In the genomic region with DNA sequence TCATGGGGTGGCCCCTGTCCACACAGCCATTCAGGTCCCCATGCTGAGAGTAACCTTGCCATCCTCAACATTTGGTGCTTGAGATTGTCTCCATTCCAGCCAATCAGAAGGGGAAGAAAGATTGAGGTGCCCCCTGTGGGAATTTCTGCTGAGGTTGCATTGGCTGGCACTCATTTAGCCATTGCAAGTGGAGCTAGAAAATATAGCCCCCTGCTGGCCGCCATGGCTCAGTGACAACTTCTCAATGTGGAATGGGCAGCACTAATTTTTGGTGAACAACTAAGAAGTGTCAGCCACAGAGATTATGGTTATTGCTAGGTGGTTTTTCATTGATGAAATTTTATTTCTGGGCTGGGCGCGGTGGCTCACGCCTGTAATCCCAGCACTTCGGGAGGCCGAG, we compare ENCODE assay signal across 8 cellular contexts. TPM values are rescaled to one million over a fixed set of nuclear protein-coding genes. Genes with fewer than 3 reads are reported as not detected.
DNase-seq lines count a peak whose midpoint lies in the region; ATAC-seq and TF ChIP-seq lines count a peak whose summit lies in the region.

No MANE protein-coding gene starts in this region.

- H3K9me3 ChIP-seq in DOHH2 (ENCODE audit: control insufficient read depth, insufficient read depth, low read length): no peaks in the 10 kb centered on the region

- H3K4me2 ChIP-seq in DOHH2 (ENCODE audit: low read length) (no peak overlapping the region), GM23338 (no peak overlapping the region)

- H3K4me3 ChIP-seq in DOHH2 (ENCODE audit: low read length) (no peak overlapping the region), GM23338 (no peak overlapping the region)

- H3K9me2 ChIP-seq in DOHH2 (replicated peaks; ENCODE audit: control insufficient read depth, low read length): no peaks in the 10 kb centered on the region
- no peaks in the 10 kb centered on the region for H3K9me2 ChIP-seq in GM23338 (ENCODE audit: insufficient read depth)

- no peak overlapping the region for H2AFZ ChIP-seq in GM23338

- peaks cover under 1% of the 10 kb centered on the region for H3K27me3 Mint-ChIP-seq in GM23338 (ENCODE audit: insufficient read depth, low read depth, poor library complexity)

- TF ChIP-seq CTCF in DOHH2 (IDR thresholded peaks at IDR 0.05; ENCODE audit: low read depth, low read length, poor library complexity, severe bottlenecking): peak; percentile 69
- TF ChIP-seq CTCF in GM23338 (conservative IDR thresholded peaks at IDR 0.05; ENCODE audit: low read depth in 2 of 2): peak; percentile 78 to 81

- intact Hi-C loops in left ventricle myocardium superior (cut with micrococcal nuclease): no loop called here

- H3K4me3 Mint-ChIP-seq in GM23338: no peak overlapping the region

- no peaks in the 10 kb centered on the region for H3K79me2 ChIP-seq in DOHH2 (ENCODE audit: control insufficient read depth, low read length)
- H3K79me2 ChIP-seq in GM23338 (replicated peaks; ENCODE audit: insufficient read depth): no peaks in the 10 kb centered on the region

- H3K27ac ChIP-seq in DOHH2 (ENCODE audit: low read depth, low read length) (no peak overlapping the region), GM23338 (ENCODE audit: low read depth) (no peak overlapping the region)

- ATAC-seq in GM23338 (peak; percentile 92), left ventricle myocardium superior (no peak), HG02610 (IDR thresholded peaks at IDR 0.05; ENCODE audit: unreplicated experiment) (no peak), HG02852 (IDR thresholded peaks at IDR 0.05; ENCODE audit: unreplicated experiment) (no peak)

- H3K9me3 Mint-ChIP-seq in GM23338: no peaks in the 10 kb centered on the region; the same call in 2 of the 3 replicates

- no peaks in the 10 kb centered on the region for H3K36me3 ChIP-seq in DOHH2 (ENCODE audit: control insufficient read depth, low read length)
- no peaks in the 10 kb centered on the region for H3K36me3 ChIP-seq in GM23338 (ENCODE audit: insufficient read depth)

- H3K27ac Mint-ChIP-seq in GM23338: no peak overlapping the region

- H3K27me3 ChIP-seq in DOHH2 (ENCODE audit: control insufficient read depth, low read length) (no peaks in the 10 kb centered on the region), GM23338 (ENCODE audit: insufficient read depth) (no peaks in the 10 kb centered on the region)

- no peaks in the 10 kb centered on the region for H3K36me3 Mint-ChIP-seq in GM23338 (ENCODE audit: low read depth)

- no peaks in the 10 kb centered on the region for H3F3A ChIP-seq in DOHH2 (ENCODE audit: control insufficient read depth, insufficient read depth)
- H3F3A ChIP-seq in GM23338 (replicated peaks; ENCODE audit: low read depth): no peaks in the 10 kb centered on the region

- DNase-seq in GM23338 (ENCODE audit: low spot score) (peak; percentile 84), NCI-H2171 treated with DMSO at 0.1 percent for 48 hours (lab: John Stamatoyannopoulos, UW) (peak; percentile 13), activated T-cell treated with anti-CD3 and anti-CD28 coated beads for 48 hours (ENCODE audit: low read depth) (peak; percentile 18), left ventricle myocardium superior (peak; percentile 34)
- peak; percentile 24 for DNase-seq in stimulated activated CD4-positive, alpha-beta T cell treated with anti-CD3 and anti-CD28 coated beads, Interleukin-4, amount 100 ng/mL, for 24 hours

- no peaks in the 10 kb centered on the region for H3K4me1 ChIP-seq in DOHH2 (ENCODE audit: control insufficient read depth, low read length)
- H3K4me1 ChIP-seq in GM23338 (ENCODE audit: insufficient read depth): no peaks in the 10 kb centered on the region

- H4K20me1 ChIP-seq in DOHH2 (ENCODE audit: control insufficient read depth, insufficient read depth, low read depth, low read length): no peaks in the 10 kb centered on the region
- H4K20me1 ChIP-seq in GM23338 (replicated peaks; ENCODE audit: insufficient read depth): no peaks in the 10 kb centered on the region

- H3K4me1 Mint-ChIP-seq in GM23338: no peaks in the 10 kb centered on the region

TF ChIP-seq in GM23338, 12 proteins besides CTCF, POLR2A, EP300 and RAD21 (continues in another document):
- TF ChIP-seq STAT1 (IDR thresholded peaks at IDR 0.05; ENCODE audit: unreplicated experiment) (no peak), EZH2phosphoT487 (IDR thresholded peaks at IDR 0.05; ENCODE audit: unreplicated experiment) (no peak), NANOG (IDR thresholded peaks at IDR 0.05; ENCODE audit: borderline replicate concordance) (no peak), EZH2 (IDR thresholded peaks at IDR 0.05; ENCODE audit: low read depth, unreplicated experiment) (no peak), ZNF331 (CRISPR knock-in tag; IDR thresholded peaks at IDR 0.05; ENCODE audit: low read depth) (no peak)
- TF ChIP-seq, protein P1, sequence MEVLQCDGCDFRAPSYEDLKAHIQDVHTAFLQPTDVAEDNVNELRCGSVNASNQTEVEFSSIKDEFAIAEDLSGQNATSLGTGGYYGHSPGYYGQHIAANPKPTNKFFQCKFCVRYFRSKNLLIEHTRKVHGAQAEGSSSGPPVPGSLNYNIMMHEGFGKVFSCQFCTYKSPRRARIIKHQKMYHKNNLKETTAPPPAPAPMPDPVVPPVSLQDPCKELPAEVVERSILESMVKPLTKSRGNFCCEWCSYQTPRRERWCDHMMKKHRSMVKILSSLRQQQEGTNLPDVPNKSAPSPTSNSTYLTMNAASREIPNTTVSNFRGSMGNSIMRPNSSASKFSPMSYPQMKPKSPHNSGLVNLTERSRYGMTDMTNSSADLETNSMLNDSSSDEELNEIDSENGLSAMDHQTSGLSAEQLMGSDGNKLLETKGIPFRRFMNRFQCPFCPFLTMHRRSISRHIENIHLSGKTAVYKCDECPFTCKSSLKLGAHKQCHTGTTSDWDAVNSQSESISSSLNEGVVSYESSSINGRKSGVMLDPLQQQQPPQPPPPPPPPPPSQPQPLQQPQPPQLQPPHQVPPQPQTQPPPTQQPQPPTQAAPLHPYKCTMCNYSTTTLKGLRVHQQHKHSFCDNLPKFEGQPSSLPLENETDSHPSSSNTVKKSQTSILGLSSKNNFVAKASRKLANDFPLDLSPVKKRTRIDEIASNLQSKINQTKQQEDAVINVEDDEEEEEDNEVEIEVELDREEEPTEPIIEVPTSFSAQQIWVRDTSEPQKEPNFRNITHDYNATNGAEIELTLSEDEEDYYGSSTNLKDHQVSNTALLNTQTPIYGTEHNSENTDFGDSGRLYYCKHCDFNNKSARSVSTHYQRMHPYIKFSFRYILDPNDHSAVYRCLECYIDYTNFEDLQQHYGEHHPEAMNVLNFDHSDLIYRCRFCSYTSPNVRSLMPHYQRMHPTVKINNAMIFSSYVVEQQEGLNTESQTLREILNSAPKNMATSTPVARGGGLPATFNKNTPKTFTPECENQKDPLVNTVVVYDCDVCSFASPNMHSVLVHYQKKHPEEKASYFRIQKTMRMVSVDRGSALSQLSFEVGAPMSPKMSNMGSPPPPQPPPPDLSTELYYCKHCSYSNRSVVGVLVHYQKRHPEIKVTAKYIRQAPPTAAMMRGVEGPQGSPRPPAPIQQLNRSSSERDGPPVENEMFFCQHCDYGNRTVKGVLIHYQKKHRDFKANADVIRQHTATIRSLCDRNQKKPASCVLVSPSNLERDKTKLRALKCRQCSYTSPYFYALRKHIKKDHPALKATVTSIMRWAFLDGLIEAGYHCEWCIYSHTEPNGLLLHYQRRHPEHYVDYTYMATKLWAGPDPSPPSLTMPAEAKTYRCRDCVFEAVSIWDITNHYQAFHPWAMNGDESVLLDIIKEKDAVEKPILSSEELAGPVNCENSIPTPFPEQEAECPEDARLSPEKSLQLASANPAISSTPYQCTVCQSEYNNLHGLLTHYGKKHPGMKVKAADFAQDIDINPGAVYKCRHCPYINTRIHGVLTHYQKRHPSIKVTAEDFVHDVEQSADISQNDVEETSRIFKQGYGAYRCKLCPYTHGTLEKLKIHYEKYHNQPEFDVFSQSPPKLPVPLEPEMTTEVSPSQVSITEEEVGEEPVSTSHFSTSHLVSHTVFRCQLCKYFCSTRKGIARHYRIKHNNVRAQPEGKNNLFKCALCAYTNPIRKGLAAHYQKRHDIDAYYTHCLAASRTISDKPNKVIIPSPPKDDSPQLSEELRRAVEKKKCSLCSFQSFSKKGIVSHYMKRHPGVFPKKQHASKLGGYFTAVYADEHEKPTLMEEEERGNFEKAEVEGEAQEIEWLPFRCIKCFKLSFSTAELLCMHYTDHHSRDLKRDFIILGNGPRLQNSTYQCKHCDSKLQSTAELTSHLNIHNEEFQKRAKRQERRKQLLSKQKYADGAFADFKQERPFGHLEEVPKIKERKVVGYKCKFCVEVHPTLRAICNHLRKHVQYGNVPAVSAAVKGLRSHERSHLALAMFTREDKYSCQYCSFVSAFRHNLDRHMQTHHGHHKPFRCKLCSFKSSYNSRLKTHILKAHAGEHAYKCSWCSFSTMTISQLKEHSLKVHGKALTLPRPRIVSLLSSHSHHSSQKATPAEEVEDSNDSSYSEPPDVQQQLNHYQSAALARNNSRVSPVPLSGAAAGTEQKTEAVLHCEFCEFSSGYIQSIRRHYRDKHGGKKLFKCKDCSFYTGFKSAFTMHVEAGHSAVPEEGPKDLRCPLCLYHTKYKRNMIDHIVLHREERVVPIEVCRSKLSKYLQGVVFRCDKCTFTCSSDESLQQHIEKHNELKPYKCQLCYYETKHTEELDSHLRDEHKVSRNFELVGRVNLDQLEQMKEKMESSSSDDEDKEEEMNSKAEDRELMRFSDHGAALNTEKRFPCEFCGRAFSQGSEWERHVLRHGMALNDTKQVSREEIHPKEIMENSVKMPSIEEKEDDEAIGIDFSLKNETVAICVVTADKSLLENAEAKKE (CRISPR knock-in tag; IDR thresholded peaks at IDR 0.05): no peak
- TF ChIP-seq, protein P2, sequence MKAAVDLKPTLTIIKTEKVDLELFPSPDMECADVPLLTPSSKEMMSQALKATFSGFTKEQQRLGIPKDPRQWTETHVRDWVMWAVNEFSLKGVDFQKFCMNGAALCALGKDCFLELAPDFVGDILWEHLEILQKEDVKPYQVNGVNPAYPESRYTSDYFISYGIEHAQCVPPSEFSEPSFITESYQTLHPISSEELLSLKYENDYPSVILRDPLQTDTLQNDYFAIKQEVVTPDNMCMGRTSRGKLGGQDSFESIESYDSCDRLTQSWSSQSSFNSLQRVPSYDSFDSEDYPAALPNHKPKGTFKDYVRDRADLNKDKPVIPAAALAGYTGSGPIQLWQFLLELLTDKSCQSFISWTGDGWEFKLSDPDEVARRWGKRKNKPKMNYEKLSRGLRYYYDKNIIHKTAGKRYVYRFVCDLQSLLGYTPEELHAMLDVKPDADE (IDR thresholded peaks at IDR 0.05): no peak

RNA-seq across cellular contexts. Expression of a gene that starts 22.0 kb away (rescaled TPM):
- 0.04 and 0.07 TPM in 2 replicates for total RNA-seq in GM23338 (2014; rRNA removed; shearing (Covaris generic))
- polyA plus RNA-seq in GM23338 (2016; fragmentation: Nextera tagmentation; extraction: Ambion mirVana): 0.10 TPM in 1 of 2 replicates, not detected in the other
- 1.6 TPM for total RNA-seq in left ventricle myocardium superior

Comparison
In these comparisons a context has a peak if more than half of its experiments do, and no peak if none do; other contexts are left out.
1. DNase-seq: peak in every context shown above with its lines; median percentile 84 in GM23338; 34 in left ventricle myocardium superior; 24 in stimulated activated CD4-positive, alpha-beta T cell treated with anti-CD3 and anti-CD28 coated beads, Interleukin-4, amount 100 ng/mL, for 24 hours; 18 in activated T-cell treated with anti-CD3 and anti-CD28 coated beads for 48 hours; 13 in NCI-H2171 treated with DMSO at 0.1 percent for 48 hours.